In genomic region chr3:58683001-58683845, GRCh38 we compare ENCODE assay signal across 10 cellular contexts. TPM values are rescaled to one million over a fixed set of nuclear protein-coding genes. Genes with fewer than 3 reads are reported as not detected.
DNase-seq lines count a peak whose midpoint lies in the region; ATAC-seq lines count a peak whose summit lies in the region.
"Had no signal": no experiment of that assay in that cellular context is flagged by ENCODE, and none has a peak within 500 bp of the region (broad histone marks: within the 10 kb centered on the region; RNA-seq: fewer than 3 reads in every experiment).

No MANE protein-coding gene starts in this region.

- peaks cover 50% of the 10 kb centered on the region for H3K27me3 Mint-ChIP-seq in activated T-cell treated with anti-CD3 and anti-CD28 coated beads, Interleukin-2, amount 50 U/mL, for 24 hours
- H3K27me3 Mint-ChIP-seq in T-helper 2 cell treated with Interferon-gamma antibody and Interleukin-4, amounts not matched to agents 5 μg/mL and 100 μg/mL, for 36 hours (ENCODE audit: low read depth): peaks cover 8% of the 10 kb centered on the region
- H3K27me3 Mint-ChIP-seq in immature natural killer cell (ENCODE audit: low read depth in 3 of 3): peaks cover 0 to 4% (median 2%) of the 10 kb centered on the region in 3 donors

- no peaks in the 10 kb centered on the region for H3K9me3 Mint-ChIP-seq in activated T-cell treated with anti-CD3 and anti-CD28 coated beads, Interleukin-2, amount 50 U/mL, for 24 hours
- H3K9me3 Mint-ChIP-seq in T-helper 2 cell treated with Interferon-gamma antibody and Interleukin-4, amounts not matched to agents 5 μg/mL and 100 μg/mL, for 36 hours: no peaks in the 10 kb centered on the region
- H3K9me3 Mint-ChIP-seq in immature natural killer cell: peaks cover 0 to 2% (median 0%) of the 10 kb centered on the region in 6 donors

- H3K36me3 Mint-ChIP-seq in activated T-cell treated with anti-CD3 and anti-CD28 coated beads, Interleukin-2, amount 50 U/mL, for 24 hours (ENCODE audit: low read depth): no peaks in the 10 kb centered on the region
- no peaks in the 10 kb centered on the region for H3K36me3 Mint-ChIP-seq in T-helper 2 cell treated with Interferon-gamma antibody and Interleukin-4, amounts not matched to agents 5 μg/mL and 100 μg/mL, for 36 hours (ENCODE audit: low read depth)
- no peaks in the 10 kb centered on the region for H3K36me3 Mint-ChIP-seq in immature natural killer cell
- H3K36me3 Mint-ChIP-seq: CD4-positive, CD25-positive, alpha-beta regulatory T cell had no signal

- peak overlapping the region; percentile 35 for H3K27ac Mint-ChIP-seq in activated T-cell treated with anti-CD3 and anti-CD28 coated beads, Interleukin-2, amount 50 U/mL, for 24 hours
- no peak overlapping the region for H3K27ac Mint-ChIP-seq in T-helper 2 cell treated with Interferon-gamma antibody and Interleukin-4, amounts not matched to agents 5 μg/mL and 100 μg/mL, for 36 hours
- H3K27ac Mint-ChIP-seq in immature natural killer cell: no peak overlapping the region
- H3K27ac Mint-ChIP-seq: CD4-positive, CD25-positive, alpha-beta regulatory T cell had no signal

- H3K4me1 Mint-ChIP-seq in activated T-cell treated with anti-CD3 and anti-CD28 coated beads, Interleukin-2, amount 50 U/mL, for 24 hours (ENCODE audit: low read depth): peaks cover 12% of the 10 kb centered on the region
- H3K4me1 Mint-ChIP-seq in T-helper 2 cell treated with Interferon-gamma antibody and Interleukin-4, amounts not matched to agents 5 μg/mL and 100 μg/mL, for 36 hours (ENCODE audit: low read depth): no peaks in the 10 kb centered on the region
- H3K4me1 Mint-ChIP-seq in immature natural killer cell: no peaks in the 10 kb centered on the region
- H3K4me1 Mint-ChIP-seq: CD4-positive, CD25-positive, alpha-beta regulatory T cell had no signal

- DNase-seq in activated T-cell treated with anti-CD3 and anti-CD28 coated beads, Interleukin-2, amount 50 U/mL, for 24 hours: no peak
- DNase-seq in activated T-cell treated with anti-CD3 and anti-CD28 coated beads, Interleukin-2, amount 50 U/mL, for 1 hour: no peak
- peak; percentile 24 for DNase-seq in T-helper 2 cell treated with Interferon-gamma antibody and Interleukin-4, amounts not matched to agents 5 μg/mL and 100 μg/mL, for 36 hours (ENCODE audit: low spot score)
- peak; percentile 57 for DNase-seq in stimulated activated CD8-positive, alpha-beta memory T cell treated with anti-CD3 and anti-CD28 coated beads, Interleukin-4, amount 100 ng/mL, for 48 hours
- DNase-seq in immature natural killer cell: no peak
- DNase-seq in NCI-H510A treated with DMSO at 0.1 percent for 48 hours (lab: John Stamatoyannopoulos, UW): no peak
- DNase-seq: CD4-positive, CD25-positive, alpha-beta regulatory T cell; posterior cingulate gyrus had no signal

- H3K4me3 Mint-ChIP-seq in activated T-cell treated with anti-CD3 and anti-CD28 coated beads, Interleukin-2, amount 50 U/mL, for 24 hours: no peak overlapping the region
- no peak overlapping the region for H3K4me3 Mint-ChIP-seq in T-helper 2 cell treated with Interferon-gamma antibody and Interleukin-4, amounts not matched to agents 5 μg/mL and 100 μg/mL, for 36 hours
- no peak overlapping the region for H3K4me3 Mint-ChIP-seq in immature natural killer cell
- H3K4me3 Mint-ChIP-seq: CD4-positive, CD25-positive, alpha-beta regulatory T cell had no signal

- ATAC-seq in HG02885 (IDR thresholded peaks at IDR 0.05; ENCODE audit: poor library complexity, unreplicated experiment) (peak; percentile 78), GM19467 (IDR thresholded peaks at IDR 0.05; ENCODE audit: unreplicated experiment) (no peak)

RNA-seq across cellular contexts. Expression of gene FAM3D, which starts 16.6 kb away (rescaled TPM):
- not detected for polyA plus RNA-seq in immature natural killer cell
- polyA plus RNA-seq: CD4-positive, CD25-positive, alpha-beta regulatory T cell had no signal

Comparison
In these comparisons a context has a peak if more than half of its experiments do, and no peak if none do; other contexts are left out.
1. DNase-seq: peak in T-helper 2 cell treated with Interferon-gamma antibody and Interleukin-4, amounts not matched to agents 5 μg/mL and 100 μg/mL, for 36 hours (single experiment) and stimulated activated CD8-positive, alpha-beta memory T cell treated with anti-CD3 and anti-CD28 coated beads, Interleukin-4, amount 100 ng/mL, for 48 hours (single experiment); none in activated T-cell treated with anti-CD3 and anti-CD28 coated beads, Interleukin-2, amount 50 U/mL, for 24 hours (single experiment), activated T-cell treated with anti-CD3 and anti-CD28 coated beads, Interleukin-2, amount 50 U/mL, for 1 hour (single experiment), immature natural killer cell (0 of 3) and NCI-H510A treated with DMSO at 0.1 percent for 48 hours (single experiment).